In the genomic region with DNA sequence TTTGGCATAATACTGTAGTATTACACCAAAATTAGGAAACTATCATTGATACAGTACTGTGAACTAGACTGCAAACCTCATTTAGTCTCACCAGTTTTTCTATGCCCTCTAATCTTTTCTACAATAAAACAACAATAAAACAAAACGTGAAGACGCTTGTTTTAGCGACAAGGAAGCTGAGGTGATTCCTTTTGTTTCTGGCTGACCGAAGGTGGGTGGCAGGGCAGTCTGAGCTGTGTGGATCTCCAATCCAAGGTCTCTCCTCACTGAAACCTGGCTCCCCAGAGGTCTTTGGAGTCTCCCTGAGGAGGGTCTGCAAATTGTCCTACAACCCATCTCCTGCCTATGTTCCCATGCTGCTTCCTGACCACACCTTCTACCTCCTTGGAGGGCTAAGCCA, we compare ENCODE assay signal across 25 cellular contexts.
"Had no signal": no experiment of that assay in that cellular context is flagged by ENCODE, and none has a peak within 500 bp of the region (broad histone marks: within the 10 kb centered on the region; RNA-seq: fewer than 3 reads in every experiment).

No MANE protein-coding gene starts in this region.

- DNase-seq: dorsolateral prefrontal cortex; effector CD4-positive, alpha-beta T cell; foreskin fibroblast; gastrocnemius medialis; naive thymus-derived CD8-positive, alpha-beta T cell; nephron progenitor cell; occipital lobe; ovary; posterior cingulate gyrus; psoas muscle; right cardiac atrium; stimulated activated CD4-positive, alpha-beta T cell treated with anti-CD3 and anti-CD28 coated beads, Interleukin-2, amount 100 ng/mL, for 24 hours; stimulated activated CD4-positive, alpha-beta T cell treated with anti-CD3 and anti-CD28 coated beads, Interleukin-4, amount 100 ng/mL, for 24 hours; stimulated activated naive CD4-positive, alpha-beta T cell treated with Interleukin-2 at 50 U/mL for 16 hours; stomach; upper lobe of left lung had no signal

- H3K9me3 Mint-ChIP-seq: memory B cell; mesothelial cell of epicardium; naive thymus-derived CD8-positive, alpha-beta T cell; nephron progenitor cell; stimulated activated effector memory CD8-positive, alpha-beta T cell treated with anti-CD3 and anti-CD28 coated beads, Interleukin-12 subunit alpha, Interleukin-12 subunit beta, amount 100 ng/mL, for 72 hours had no signal

- H3K9me3 ChIP-seq: gastrocnemius medialis, ovary, psoas muscle, sigmoid colon, stomach, tibial artery, upper lobe of left lung had no signal

- H3K4me3 ChIP-seq: dorsolateral prefrontal cortex, gastrocnemius medialis, lung, ovary, psoas muscle, sigmoid colon, stomach, tibial artery, upper lobe of left lung had no signal

- ATAC-seq: esophagus mucosa; gastrocnemius medialis; left lobe of liver; naive thymus-derived CD8-positive, alpha-beta T cell; psoas muscle; right cardiac atrium; stimulated activated effector memory CD8-positive, alpha-beta T cell treated with anti-CD3 and anti-CD28 coated beads, Interleukin-12 subunit alpha, Interleukin-12 subunit beta, amount 100 ng/mL, for 72 hours had no signal

- H3K27ac ChIP-seq: dorsolateral prefrontal cortex, epithelial cell of prostate, gastrocnemius medialis, ovary, psoas muscle, stomach, tibial artery, upper lobe of left lung had no signal

- H3K27me3 Mint-ChIP-seq: memory B cell; naive thymus-derived CD8-positive, alpha-beta T cell had no signal

- H3K36me3 ChIP-seq: gastrocnemius medialis, ovary had no signal

- H3K27ac Mint-ChIP-seq: memory B cell; mesothelial cell of epicardium; stimulated activated effector memory CD8-positive, alpha-beta T cell treated with anti-CD3 and anti-CD28 coated beads, Interleukin-12 subunit alpha, Interleukin-12 subunit beta, amount 100 ng/mL, for 72 hours had no signal

- H3K4me1 ChIP-seq: gastrocnemius medialis, psoas muscle, stomach, tibial artery, upper lobe of left lung had no signal

- H3K4me1 Mint-ChIP-seq: memory B cell, mesothelial cell of epicardium, nephron progenitor cell had no signal

- H3K36me3 Mint-ChIP-seq: memory B cell; stimulated activated effector memory CD8-positive, alpha-beta T cell treated with anti-CD3 and anti-CD28 coated beads, Interleukin-12 subunit alpha, Interleukin-12 subunit beta, amount 100 ng/mL, for 72 hours had no signal

- H3K27me3 ChIP-seq: dorsolateral prefrontal cortex, gastrocnemius medialis, ovary, sigmoid colon, stomach, tibial artery, upper lobe of left lung had no signal

- H3K4me3 Mint-ChIP-seq: memory B cell; mesothelial cell of epicardium; naive thymus-derived CD8-positive, alpha-beta T cell; nephron progenitor cell; stimulated activated effector memory CD8-positive, alpha-beta T cell treated with anti-CD3 and anti-CD28 coated beads, Interleukin-12 subunit alpha, Interleukin-12 subunit beta, amount 100 ng/mL, for 72 hours had no signal
